ENCODE assay signal across 25 cellular contexts in the genomic region with DNA sequence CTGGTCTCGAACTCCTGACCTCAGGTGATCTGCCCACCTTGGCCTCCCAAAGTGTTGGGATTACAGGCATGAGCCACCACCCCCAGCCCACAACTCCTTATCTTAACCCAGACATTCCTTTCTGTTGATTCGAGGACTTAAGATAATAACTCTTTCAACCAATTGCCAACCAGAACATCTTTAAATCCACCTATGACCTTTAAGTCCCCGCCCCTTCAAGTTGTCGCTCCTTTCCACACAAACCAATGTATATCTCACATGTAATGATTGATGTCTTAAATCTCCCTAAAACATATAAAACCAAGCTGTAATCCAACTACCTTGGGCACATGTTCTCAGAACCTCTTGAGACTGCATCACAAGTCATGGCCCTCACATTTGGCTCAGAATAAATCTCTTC. TPM values are rescaled to one million over a fixed set of nuclear protein-coding genes. Genes with fewer than 3 reads are reported as not detected.
"Had no signal": no experiment of that assay in that cellular context is flagged by ENCODE, and none has a peak within 500 bp of the region (broad histone marks: within the 10 kb centered on the region; RNA-seq: fewer than 3 reads in every experiment).

No MANE protein-coding gene starts in this region.

- H3K4me1 ChIP-seq: left ventricle myocardium inferior, neural progenitor cell, sigmoid colon, upper lobe of left lung had no signal

- H3K9me3 ChIP-seq: left ventricle myocardium inferior, sigmoid colon, thoracic aorta, upper lobe of left lung had no signal

- DNase-seq: activated CD4-positive, alpha-beta T cell treated with anti-CD3 and anti-CD28 coated beads, Interleukin-2, amount 10 ng/mL, durations not matched to agents 7 days and 5 days; activated CD4-positive, CD25-positive, alpha-beta regulatory T cell treated with anti-CD3 and anti-CD28 coated beads, Interleukin-2, amount 50 U/mL, for 72 hours; activated CD8-positive, alpha-beta T cell treated with anti-CD3 and anti-CD28 coated beads, Interleukin-2, amount 10 ng/mL, durations not matched to agents 7 days and 5 days; activated gamma-delta T cell treated with Interleukin-2 at 50 U/mL for 16 hours; cerebellar nuclear complex; foreskin fibroblast; immature natural killer cell; left ventricle myocardium inferior; naive thymus-derived CD8-positive, alpha-beta T cell; sigmoid colon; stimulated activated CD4-positive, alpha-beta T cell treated with anti-CD3 and anti-CD28 coated beads, Interleukin-2, amount 100 ng/mL, for 48 hours; stimulated activated CD8-positive, alpha-beta memory T cell treated with anti-CD3 and anti-CD28 coated beads, Interleukin-4, amount 100 ng/mL, for 48 hours; stimulated activated naive B cell treated with anti-CD40 and anti-IgM and Interleukin-4, amounts not matched to agents 10 μg/mL and 1 μg/mL and 100 μg/mL, for 72 hours; upper lobe of left lung; WERI-Rb-1 had no signal

- H3K36me3 ChIP-seq: neural progenitor cell, WERI-Rb-1 had no signal

- FAIRE-seq: bronchial epithelial cell, endometrium had no signal

- H3K27me3 ChIP-seq: neural progenitor cell, sigmoid colon, upper lobe of left lung had no signal

- H3K27ac ChIP-seq: left ventricle myocardium inferior, neural progenitor cell, sigmoid colon, thoracic aorta, upper lobe of left lung, WERI-Rb-1 had no signal

- ATAC-seq: activated CD8-positive, alpha-beta T cell treated with anti-CD3 and anti-CD28 coated beads, Interleukin-2, amount 10 ng/mL, durations not matched to agents 7 days and 5 days; naive thymus-derived CD8-positive, alpha-beta T cell; stimulated activated naive B cell treated with anti-CD40 and anti-IgM and Interleukin-4, amounts not matched to agents 10 μg/mL and 1 μg/mL and 100 μg/mL, for 72 hours had no signal

- H3K4me3 ChIP-seq: left ventricle myocardium inferior, neural progenitor cell, sigmoid colon, smooth muscle cell, thoracic aorta, upper lobe of left lung had no signal

RNA-seq across cellular contexts. Expression of gene ANKRD2, which starts 7.8 kb away (rescaled TPM):
- total RNA-seq: activated T-helper 1 cell treated with anti-CD3 and anti-CD28 coated beads, Interleukin-12 subunit alpha, Interleukin-12 subunit beta, Interleukin-2, Interleukin-4 antibody, amounts not matched to agents 30 ng/mL and 10 ng/mL and 1 ng/mL, durations not matched to agents 14 hours and 24 hours and 36 hours; naive thymus-derived CD8-positive, alpha-beta T cell; smooth muscle cell had no signal
- polyA plus RNA-seq: immature natural killer cell; naive thymus-derived CD8-positive, alpha-beta T cell had no signal

RNA-seq across cellular contexts. Expression of gene HOGA1, which starts 19.4 kb away (rescaled TPM):
- total RNA-seq: activated CD4-positive, alpha-beta T cell treated with anti-CD3 and anti-CD28 coated beads, Interleukin-2, amount 10 ng/mL, durations not matched to agents 7 days and 5 days; activated CD8-positive, alpha-beta T cell treated with anti-CD3 and anti-CD28 coated beads, Interleukin-2, amount 10 ng/mL, durations not matched to agents 7 days and 5 days; activated T-helper 1 cell treated with anti-CD3 and anti-CD28 coated beads, Interleukin-12 subunit alpha, Interleukin-12 subunit beta, Interleukin-2, Interleukin-4 antibody, amounts not matched to agents 30 ng/mL and 10 ng/mL and 1 ng/mL, durations not matched to agents 14 hours and 24 hours and 36 hours; naive thymus-derived CD8-positive, alpha-beta T cell; smooth muscle cell; T-helper 2 cell treated with Interferon-gamma antibody and Interleukin-4, amounts not matched to agents 100 ng/mL and 5 ng/mL, for 36 hours had no signal
- polyA plus RNA-seq: immature natural killer cell; naive thymus-derived CD8-positive, alpha-beta T cell had no signal

RNA-seq across cellular contexts. Expression of gene C10orf62, which starts 24.7 kb away (rescaled TPM):
- total RNA-seq: activated CD4-positive, alpha-beta T cell treated with anti-CD3 and anti-CD28 coated beads, Interleukin-2, amount 10 ng/mL, durations not matched to agents 7 days and 5 days; activated CD8-positive, alpha-beta T cell treated with anti-CD3 and anti-CD28 coated beads, Interleukin-2, amount 10 ng/mL, durations not matched to agents 7 days and 5 days; activated T-helper 1 cell treated with anti-CD3 and anti-CD28 coated beads, Interleukin-12 subunit alpha, Interleukin-12 subunit beta, Interleukin-2, Interleukin-4 antibody, amounts not matched to agents 30 ng/mL and 10 ng/mL and 1 ng/mL, durations not matched to agents 14 hours and 24 hours and 36 hours; fibroblast of lung; lung microvascular endothelial cell; mesothelial cell of epicardium; naive thymus-derived CD8-positive, alpha-beta T cell; sigmoid colon; smooth muscle cell; T-helper 2 cell treated with Interferon-gamma antibody and Interleukin-4, amounts not matched to agents 100 ng/mL and 5 ng/mL, for 36 hours had no signal
- polyA plus RNA-seq: fibroblast of lung; immature natural killer cell; naive thymus-derived CD8-positive, alpha-beta T cell; sigmoid colon; smooth muscle cell had no signal
